8 cellular contexts compared by ENCODE assay signal in the genomic region with DNA sequence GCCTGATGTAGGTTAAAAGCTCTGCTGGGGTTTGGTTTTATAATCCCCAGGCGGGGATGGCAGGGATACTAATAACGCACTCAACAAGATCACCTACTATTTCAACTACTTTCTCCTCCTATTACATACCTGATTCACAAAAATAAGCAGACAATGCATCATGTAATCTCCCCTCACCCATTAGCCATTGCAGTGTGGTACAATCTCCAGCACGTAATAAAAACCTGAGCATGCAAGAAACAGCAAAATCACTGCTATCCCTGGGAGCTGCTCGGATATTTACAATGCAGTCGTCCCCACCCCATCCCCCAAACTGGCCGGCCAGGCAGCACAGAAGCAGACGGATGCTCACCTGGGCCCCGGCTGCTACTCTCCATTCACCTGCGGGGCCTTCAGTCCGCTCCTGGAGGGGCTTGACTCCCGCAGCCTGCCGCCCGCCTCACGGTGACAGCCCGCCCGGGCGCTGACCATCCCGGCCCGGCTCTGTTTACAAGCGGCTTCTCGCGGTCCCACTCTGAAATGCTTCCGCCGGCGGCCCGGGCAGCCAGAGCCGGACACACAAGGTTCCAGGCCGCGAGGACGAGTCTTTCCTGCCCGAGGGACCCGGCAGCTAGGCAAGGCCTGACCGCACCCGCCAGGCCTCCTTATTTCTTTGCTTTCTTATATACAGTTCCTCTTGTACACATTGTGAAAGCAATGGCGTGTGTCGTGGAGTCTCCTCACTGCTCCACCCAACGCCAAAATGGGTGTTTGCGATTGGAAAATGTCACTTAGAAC. TPM values are rescaled to one million over a fixed set of nuclear protein-coding genes. Genes with fewer than 3 reads are reported as not detected.
DNase-seq lines count a peak whose midpoint lies in the region; ATAC-seq and TF ChIP-seq lines count a peak whose summit lies in the region.

A gene with protein sequence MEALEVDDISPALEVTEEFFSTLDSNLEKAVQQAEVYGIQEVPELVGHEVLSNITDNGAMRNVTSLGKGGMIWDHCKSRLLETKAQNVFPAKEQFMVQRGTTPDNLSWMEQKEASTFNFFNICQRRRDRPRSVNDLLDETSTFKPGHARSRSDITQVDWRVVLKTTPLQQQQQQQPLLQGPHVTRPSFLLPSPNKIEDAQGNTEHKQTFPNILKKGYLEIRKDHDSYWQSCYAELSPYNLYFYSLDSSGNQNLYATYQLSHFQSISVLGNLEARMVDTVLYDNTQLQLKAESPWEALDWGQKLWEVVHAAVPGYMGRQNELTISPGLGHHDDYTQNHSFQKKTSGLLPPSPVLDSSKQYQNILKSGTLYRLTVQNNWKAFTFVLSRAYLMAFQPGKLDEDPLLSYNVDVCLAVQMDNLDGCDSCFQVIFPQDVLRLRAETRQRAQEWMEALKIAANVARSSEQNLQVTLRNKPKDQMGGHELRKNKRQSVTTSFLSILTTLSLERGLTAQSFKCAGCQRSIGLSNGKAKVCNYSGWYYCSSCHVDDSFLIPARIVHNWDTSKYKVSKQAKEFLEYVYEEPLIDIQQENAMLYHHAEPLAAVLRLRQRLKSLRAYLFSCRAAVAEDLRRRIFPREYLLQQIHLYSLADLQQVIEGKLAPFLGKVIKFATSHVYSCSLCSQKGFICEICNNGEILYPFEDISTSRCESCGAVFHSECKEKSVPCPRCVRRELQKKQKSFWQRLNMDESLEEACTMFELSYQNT (minus strand): TSS at position 491 of the 777 bp plus-strand sequence. CDS start 23,888 bp downstream, outside the sequence.

- TF ChIP-seq CTCF in GM12875 (IDR thresholded peaks at IDR 0.05; ENCODE audit: borderline replicate concordance, insufficient read depth, low read depth, low read length) (no peak), vagina (IDR thresholded peaks at IDR 0.05) (no peak)

- intact Hi-C loops in right cardiac atrium (cut with DNase I), result no loop called here
- intact Hi-C loops in vagina (cut with DNase I), result no loop called here

- H3K27ac ChIP-seq in right cardiac atrium (ENCODE audit: low read length), result peak within 1 kb of the TSS; percentile 69
- H3K27ac ChIP-seq in vagina, result peak within 1 kb of the TSS; percentile 73

- H3K27me3 ChIP-seq in right cardiac atrium (ENCODE audit: control insufficient read depth, insufficient read depth) (no peaks in the 10 kb centered on the region), vagina (no peaks in the 10 kb centered on the region)

- no peaks in the 10 kb centered on the region for H3K36me3 ChIP-seq in vagina

- ATAC-seq in HG02571 (IDR thresholded peaks at IDR 0.05; ENCODE audit: unreplicated experiment) (peak; percentile 93), T-helper 17 cell (peak; percentile 87), right cardiac atrium (peak; percentile 97 to 98)

- no peaks in the 10 kb centered on the region for H3K9me3 ChIP-seq in T-helper 17 cell (ENCODE audit: control insufficient read depth, low read length, poor library complexity, severe bottlenecking)
- H3K9me3 ChIP-seq in right cardiac atrium (ENCODE audit: control insufficient read depth, low read length), result no peaks in the 10 kb centered on the region
- H3K9me3 ChIP-seq in vagina, result no peaks in the 10 kb centered on the region

- no peaks in the 10 kb centered on the region for H3K27me3 Mint-ChIP-seq in T-helper 17 cell

- peak within 1 kb of the TSS; percentile 96 for H3K27ac Mint-ChIP-seq in T-helper 17 cell

- DNase-seq in NCI-H1048 (lab: John Stamatoyannopoulos, UW) (peak; percentile 19), T-helper 17 cell (peak; percentile 41 to 63 (median 45)), anterior cingulate cortex (lab: John Stamatoyannopoulos, UW) (peak in 57 of 58 donors; percentile 35 to 92 (median 81)), right cardiac atrium (peak; percentile 86 to 94 (median 94)), renal cortical epithelial cell (ENCODE audit: low read depth) (peak; percentile 52), vagina (ENCODE audit: extremely low spot score in 2 of 2) (no peak)

- peak within 1 kb of the TSS; percentile 95 for H3K4me3 Mint-ChIP-seq in T-helper 17 cell

- WGBS in right cardiac atrium, result 2% methylated on average over 38 of the region's 38 CpGs

- peaks cover 2% of the 10 kb centered on the region for H3K36me3 Mint-ChIP-seq in T-helper 17 cell (ENCODE audit: low read depth)

- no peak for TF ChIP-seq POLR2A in vagina (IDR thresholded peaks at IDR 0.05)

- H3K4me3 ChIP-seq in GM12875 (ENCODE audit: low read depth, low read length), result peak within 1 kb of the TSS; percentile 80
- H3K4me3 ChIP-seq in right cardiac atrium (ENCODE audit: low read length), result peak within 1 kb of the TSS; percentile 92
- peak within 1 kb of the TSS; percentile 69 to 73 for H3K4me3 ChIP-seq in vagina

- H3K4me1 ChIP-seq in right cardiac atrium (ENCODE audit: control insufficient read depth, insufficient read depth, low read length), result no peaks in the 10 kb centered on the region
- peaks cover 28% of the 10 kb centered on the region for H3K4me1 ChIP-seq in vagina

- H3K4me1 Mint-ChIP-seq in T-helper 17 cell, result peaks cover 18% of the 10 kb centered on the region

RNA-seq across cellular contexts. Expression of the gene that starts here (rescaled TPM):
- total RNA-seq in T-helper 17 cell, result 10 to 100 TPM; 14.3 to 14.4 TPM
- 10 to 100 TPM in 3 of 4 donors, 1 to 10 TPM in 1; 8.9 to 14.7 (median 13.1) TPM for total RNA-seq in right cardiac atrium
- 6.8 TPM for polyA plus RNA-seq in right cardiac atrium
- total RNA-seq in renal cortical epithelial cell, result 10.8 and 14.8 TPM in 2 replicates
- total RNA-seq in vagina, result 21.4 TPM

Comparison
In these comparisons a context has a peak if more than half of its experiments do, and no peak if none do; other contexts are left out.
1. DNase-seq: peak in NCI-H1048 (single experiment), T-helper 17 cell (3 of 3), anterior cingulate cortex (57 of 58), right cardiac atrium (3 of 3) and renal cortical epithelial cell (single experiment); none in vagina (0 of 2).
2. Peak in every context shown above with its lines, with median percentiles within 50 percentile points of each other: H3K4me3 ChIP-seq and ATAC-seq.